Comparison of ENCODE assay signal across 1 cellular context in genomic region chr6:139536751-139537617, GRCh38.
A peak's percentile ranks its signal among the peaks of the same experiment; 100 is the strongest.
TF ChIP-seq lines count a peak whose summit lies in the region.

No MANE protein-coding gene starts in this region.

TF ChIP-seq in HepG2, 621 proteins besides CTCF, POLR2A, EP300 and RAD21 (continued from another document and continues in another):
- no peak for TF ChIP-seq ZFP1 (CRISPR knock-in tag; IDR thresholded peaks at IDR 0.05)
- 0 out of 2 replicates have a peak, but pooled peaks have one; percentile 36 for TF ChIP-seq HNRNPUL1 (IDR thresholded peaks at IDR 0.05; ENCODE audit: low read depth, low read length)
- no peak for TF ChIP-seq GPBP1L1 (CRISPR knock-in tag; IDR thresholded peaks at IDR 0.05)
- peak; percentile 14; the same call in 1 of the 2 replicates for TF ChIP-seq SIX1 (CRISPR knock-in tag; IDR thresholded peaks at IDR 0.05; ENCODE audit: borderline replicate concordance)
- TF ChIP-seq FOXP4 (CRISPR knock-in tag; IDR thresholded peaks at IDR 0.05), result 0 out of 2 replicates have a peak, but pooled peaks have one; percentile 15
- no peak for TF ChIP-seq PHB2 (IDR thresholded peaks at IDR 0.05; ENCODE audit: partially characterized antibody)
- no peak for TF ChIP-seq CEBPZ (IDR thresholded peaks at IDR 0.05; ENCODE audit: low read length)
- TF ChIP-seq ZNF142 (CRISPR knock-in tag; IDR thresholded peaks at IDR 0.05), result 0 out of 2 replicates have a peak, but pooled peaks have one; percentile 24
- TF ChIP-seq TBX3 (IDR thresholded peaks at IDR 0.05; ENCODE audit: borderline replicate concordance), result no peak
- peak; percentile 7; the same call in 1 of the 2 replicates for TF ChIP-seq PAXIP1 (CRISPR knock-in tag; conservative IDR thresholded peaks at IDR 0.05)
- no peak for TF ChIP-seq HNRNPH1 (optimal IDR thresholded peaks at IDR 0.05; ENCODE audit: low read depth, low read length)
- no peak for TF ChIP-seq PHF5A (CRISPR knock-in tag; IDR thresholded peaks at IDR 0.05; ENCODE audit: low read depth, unreplicated experiment)
- no peak for TF ChIP-seq MYNN (CRISPR knock-in tag; IDR thresholded peaks at IDR 0.05; ENCODE audit: low read depth)
- TF ChIP-seq ZFP41 (CRISPR knock-in tag; IDR thresholded peaks at IDR 0.05; ENCODE audit: borderline replicate concordance), result no peak
- peak; percentile 74 for TF ChIP-seq HNF1A (IDR thresholded peaks at IDR 0.05; ENCODE audit: low read depth)
- TF ChIP-seq HNF1A (CRISPR knock-in tag; IDR thresholded peaks at IDR 0.05; ENCODE audit: borderline replicate concordance), result peak; percentile 78; the same call in 1 of the 2 replicates
- TF ChIP-seq POLR2AphosphoS2 (IDR thresholded peaks at IDR 0.05; ENCODE audit: low read depth, low read length), result no peak
- no peak for TF ChIP-seq ZNF841 (CRISPR knock-in tag; IDR thresholded peaks at IDR 0.05; ENCODE audit: borderline replicate concordance)
- no peak for TF ChIP-seq ZNF24 (IDR thresholded peaks at IDR 0.05)
- no peak for TF ChIP-seq ZNF720 (CRISPR knock-in tag; IDR thresholded peaks at IDR 0.05)
- TF ChIP-seq ZNF598 (CRISPR knock-in tag; IDR thresholded peaks at IDR 0.05; ENCODE audit: borderline replicate concordance), result no peak
- peak; percentile 52; the same call in 1 of the 2 replicates for TF ChIP-seq HNF1B (CRISPR knock-in tag; IDR thresholded peaks at IDR 0.05)
- TF ChIP-seq SOX6 (IDR thresholded peaks at IDR 0.05), result no peak
- TF ChIP-seq SOX6 (CRISPR knock-in tag; IDR thresholded peaks at IDR 0.05), result peak; percentile 60
- no peak for TF ChIP-seq XRCC5 (optimal IDR thresholded peaks at IDR 0.05; ENCODE audit: low read length)
- no peak for TF ChIP-seq ZNF839 (CRISPR knock-in tag; IDR thresholded peaks at IDR 0.05; ENCODE audit: borderline replicate concordance)
- no peak for TF ChIP-seq THAP8 (CRISPR knock-in tag; IDR thresholded peaks at IDR 0.05; ENCODE audit: borderline replicate concordance)
- peak; percentile 3; the same call in 1 of the 2 replicates for TF ChIP-seq SOX5 (CRISPR knock-in tag; IDR thresholded peaks at IDR 0.05; ENCODE audit: borderline replicate concordance)
- no peak for TF ChIP-seq ARNT (IDR thresholded peaks at IDR 0.05)
